ENCODE assay signal across 25 cellular contexts in genomic region chr20:61061981-61062380, GRCh38.
"Had no signal": no experiment of that assay in that cellular context is flagged by ENCODE, and none has a peak within 500 bp of the region (broad histone marks: within the 10 kb centered on the region; RNA-seq: fewer than 3 reads in every experiment).

No MANE protein-coding gene starts in this region.

- H3K27ac ChIP-seq: stomach, suprapubic skin, testis, thoracic aorta, thyroid gland, tibial artery, tibial nerve, transverse colon, upper lobe of left lung, upper lobe of right lung, uterus, vagina had no signal

- H3K4me3 ChIP-seq: stomach, suprapubic skin, testis, thoracic aorta, thyroid gland, tibial artery, tibial nerve, transverse colon, upper lobe of left lung, upper lobe of right lung, uterus, vagina had no signal

- H3K9me3 ChIP-seq: suprapubic skin, testis, thoracic aorta, thyroid gland, tibial artery, transverse colon, upper lobe of left lung, upper lobe of right lung, uterus, vagina had no signal

- H3K36me3 ChIP-seq: stomach, suprapubic skin, thoracic aorta, thyroid gland, tibial artery, tibial nerve, transverse colon, upper lobe of left lung, upper lobe of right lung, uterus, vagina had no signal

- H3K4me1 ChIP-seq: stomach, suprapubic skin, testis, thyroid gland, tibial artery, tibial nerve, transverse colon, upper lobe of left lung, upper lobe of right lung, uterus, vagina had no signal

- H3K27me3 ChIP-seq: testis, thyroid gland, tibial artery, tibial nerve, transverse colon, upper lobe of left lung, upper lobe of right lung, uterus, vagina had no signal

- DNase-seq: stimulated activated CD4-positive, alpha-beta T cell treated with anti-CD3 and anti-CD28 coated beads, Interleukin-2, amount 100 ng/mL, for 48 hours; stimulated activated CD4-positive, alpha-beta T cell treated with anti-CD3 and anti-CD28 coated beads, Interleukin-4, amount 100 ng/mL, for 1 hour; stimulated activated CD4-positive, alpha-beta T cell treated with anti-CD3 and anti-CD28 coated beads, Interleukin-4, amount 100 ng/mL, for 24 hours; stimulated activated CD4-positive, alpha-beta T cell treated with anti-CD3 and anti-CD28 coated beads, Interleukin-4, amount 100 ng/mL, for 4 hours; stimulated activated CD8-positive, alpha-beta memory T cell treated with anti-CD3 and anti-CD28 coated beads, Interleukin-4, amount 100 ng/mL, for 48 hours; stimulated activated naive B cell treated with anti-CD40 and anti-IgM and Interleukin-4, amounts not matched to agents 10 μg/mL and 1 μg/mL and 100 μg/mL, for 72 hours; stimulated activated naive CD4-positive, alpha-beta T cell; stimulated activated naive CD4-positive, alpha-beta T cell treated with Interleukin-2 at 50 U/mL for 16 hours; stimulated activated naive CD8-positive, alpha-beta T cell treated with anti-CD3 and anti-CD28 coated beads, Interleukin-15, amount 100 ng/mL, for 72 hours; stimulated activated naive CD8-positive, alpha-beta T cell treated with anti-CD3 and anti-CD28 coated beads, Interleukin-15, Interleukin-2, amounts not matched to agents 100 U/mL and 50 U/mL, for 24 hours; stomach; substantia nigra; testis; thyroid gland; tibial artery; transverse colon; trophoblast cell; upper lobe of left lung; upper lobe of right lung; uterus had no signal

- FAIRE-seq: urothelium cell line had no signal
